8 cellular contexts compared by ENCODE assay signal in the genomic region with DNA sequence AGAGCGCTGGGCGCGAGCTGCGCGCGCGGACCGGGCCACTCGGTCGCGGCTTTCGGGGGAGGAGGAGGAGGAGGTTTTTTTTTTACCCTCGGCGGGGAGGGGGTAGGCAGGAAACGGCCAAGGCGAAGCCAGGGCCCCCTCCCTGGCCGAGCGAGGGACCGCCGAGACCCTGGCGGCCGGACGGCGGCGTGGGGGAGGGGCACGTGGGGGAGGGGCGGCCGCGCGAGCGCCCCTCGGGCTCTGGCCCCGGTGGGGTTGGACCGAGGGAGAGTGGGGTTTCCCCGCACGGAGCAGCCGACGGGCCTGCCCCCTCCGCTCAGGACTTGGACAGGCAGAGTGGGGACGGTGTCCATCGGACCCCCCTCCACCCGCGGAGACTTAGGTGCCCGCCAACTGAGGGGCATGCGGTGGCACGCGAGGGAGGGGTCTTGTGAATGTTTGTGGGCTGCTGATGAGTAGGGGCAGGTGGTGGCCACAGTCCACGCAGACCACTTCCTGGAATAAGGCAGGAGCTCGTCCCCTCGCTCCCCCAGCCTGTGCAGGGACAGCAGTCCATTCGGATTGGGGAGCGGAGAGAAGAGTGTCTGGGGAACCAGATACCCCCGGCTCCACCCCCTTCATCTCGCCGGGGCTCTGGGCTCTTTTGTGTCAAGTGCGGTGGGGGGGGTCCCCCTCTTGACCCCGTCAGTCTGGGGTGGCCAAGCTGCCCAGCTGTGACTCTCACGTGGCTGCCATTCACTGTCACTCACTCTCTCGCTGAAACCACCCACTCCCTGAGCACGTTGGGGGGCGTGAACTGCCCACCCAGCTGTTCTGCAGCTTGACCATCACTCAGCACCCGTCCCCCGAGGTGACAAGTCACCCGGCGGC. TPM values are rescaled to one million over a fixed set of nuclear protein-coding genes. Genes with fewer than 3 reads are reported as not detected.
DNase-seq lines count a peak whose midpoint lies in the region; ATAC-seq and TF ChIP-seq lines count a peak whose summit lies in the region.

No MANE protein-coding gene starts in this region.

- DNase-seq in BJ (ENCODE audit: low read depth) (no peak), NCI-H748 treated with DMSO at 0.1 percent for 48 hours (lab: John Stamatoyannopoulos, UW) (peak; percentile 61), activated T-cell treated with anti-CD3 and anti-CD28 coated beads for 1 hour (ENCODE audit: low read depth) (peak; percentile 17), fibroblast of lung (ENCODE audit: low read depth in 2 of 2) (peak; percentile 32 to 48), type B pancreatic cell (ENCODE audit: extremely low spot score, unreplicated experiment) (peak; percentile 80)
- peak; percentile 75 for DNase-seq in natural killer cell treated with Interleukin-12 subunit alpha and Interleukin-12 subunit beta and Interleukin-15 and Interleukin-18, amount 100 ng/mL, for 72 hours (ENCODE audit: low spot score)

- no peaks in the 10 kb centered on the region for H4K20me1 ChIP-seq in fibroblast of lung (ENCODE audit: control insufficient read depth, extremely low read depth, insufficient read depth, low read length)

- H3K4me3 ChIP-seq in BJ (ENCODE audit: low read depth, low read length) (peak overlapping the region; percentile 74), fibroblast of lung (replicated peaks in 1 of 4; ENCODE audit: control extremely low read depth in 1 of 4, insufficient read depth in 1 of 4, low read depth in 3 of 4, low read length in 4 of 4) (peak overlapping the region; percentile 73 to 84 (median 78))

- H3K4me1 Mint-ChIP-seq in natural killer cell treated with Interleukin-12 subunit alpha and Interleukin-12 subunit beta and Interleukin-15 and Interleukin-18, amount 100 ng/mL, for 72 hours (ENCODE audit: low read depth in 2 of 2), result peaks cover 0 to 6% of the 10 kb centered on the region in 2 donors
- no peaks in the 10 kb centered on the region for H3K4me1 Mint-ChIP-seq in type B pancreatic cell (ENCODE audit: unreplicated experiment)

- H3K4me1 ChIP-seq in fibroblast of lung (ENCODE audit: control insufficient read depth, extremely low read depth, insufficient read depth, low read length), result peaks cover 12% of the 10 kb centered on the region

- POLR2A ChIA-PET in BJ (lab: Charles Lee), result interaction anchor here (0.7 kb wide), 1 partner anchor 43 kb away, joined by 4 read pairs; no protein-coding TSS in a partner anchor

- CTCF ChIA-PET in BJ (lab: Yijun Ruan, JAX), result interaction anchor here (0.8 to 1.3 kb wide), 3 partner anchors 9 to 20 kb away, joined by 3 to 4 read pairs (median 3); no protein-coding TSS in a partner anchor

- H3K27me3 ChIP-seq in BJ (ENCODE audit: control insufficient read depth, insufficient read depth, low read length) (no peaks in the 10 kb centered on the region), fibroblast of lung (ENCODE audit: control insufficient read depth, insufficient read depth, low read length) (no peaks in the 10 kb centered on the region)

- no peak for TF ChIP-seq CTCF in BJ (IDR thresholded peaks at IDR 0.05; ENCODE audit: insufficient read depth, low read depth, low read length)
- TF ChIP-seq CTCF in fibroblast of lung (conservative IDR thresholded peaks at IDR 0.05 in 1 of 2, IDR thresholded peaks at IDR 0.05 in 1 of 2; ENCODE audit: low read depth in 1 of 2, low read length in 2 of 2), result no peak
- no peak for TF ChIP-seq CTCF in type B pancreatic cell (conservative IDR thresholded peaks at IDR 0.05)

- H3K9me3 Mint-ChIP-seq in natural killer cell treated with Interleukin-12 subunit alpha and Interleukin-12 subunit beta and Interleukin-15 and Interleukin-18, amount 100 ng/mL, for 72 hours, result no peaks in the 10 kb centered on the region
- no peaks in the 10 kb centered on the region for H3K9me3 Mint-ChIP-seq in type B pancreatic cell

- H3K27ac Mint-ChIP-seq in natural killer cell treated with Interleukin-12 subunit alpha and Interleukin-12 subunit beta and Interleukin-15 and Interleukin-18, amount 100 ng/mL, for 72 hours, result no peak overlapping the region
- H3K27ac Mint-ChIP-seq in type B pancreatic cell, result no peak overlapping the region

- H3K79me2 ChIP-seq in fibroblast of lung (ENCODE audit: control insufficient read depth, insufficient read depth, low read length), result peaks cover 22% of the 10 kb centered on the region

- ATAC-seq in GM21825 (IDR thresholded peaks at IDR 0.05; ENCODE audit: unreplicated experiment) (peak; percentile 31), GM18907 (IDR thresholded peaks at IDR 0.05; ENCODE audit: unreplicated experiment) (no peak)
- ATAC-seq in natural killer cell treated with Interleukin-12 subunit alpha and Interleukin-12 subunit beta and Interleukin-15 and Interleukin-18, amount 100 ng/mL, for 72 hours, result peak; percentile 45 to 64

- H3K27me3 Mint-ChIP-seq in natural killer cell treated with Interleukin-12 subunit alpha and Interleukin-12 subunit beta and Interleukin-15 and Interleukin-18, amount 100 ng/mL, for 72 hours, result no peaks in the 10 kb centered on the region
- no peaks in the 10 kb centered on the region for H3K27me3 Mint-ChIP-seq in type B pancreatic cell

- no peaks in the 10 kb centered on the region for H3K9me3 ChIP-seq in fibroblast of lung (ENCODE audit: control insufficient read depth, insufficient read depth, low read depth, low read length)

- H3K4me2 ChIP-seq in fibroblast of lung (ENCODE audit: extremely low read depth, insufficient read depth, low read length), result peak overlapping the region; percentile 90

- H3K36me3 Mint-ChIP-seq in natural killer cell treated with Interleukin-12 subunit alpha and Interleukin-12 subunit beta and Interleukin-15 and Interleukin-18, amount 100 ng/mL, for 72 hours, result peaks cover 5% of the 10 kb centered on the region
- peaks cover 5% of the 10 kb centered on the region for H3K36me3 Mint-ChIP-seq in type B pancreatic cell

- peak overlapping the region; percentile 55 for H3K27ac ChIP-seq in fibroblast of lung (ENCODE audit: insufficient read depth, low read length)

- no peak overlapping the region for H3K4me3 Mint-ChIP-seq in natural killer cell treated with Interleukin-12 subunit alpha and Interleukin-12 subunit beta and Interleukin-15 and Interleukin-18, amount 100 ng/mL, for 72 hours
- no peak overlapping the region for H3K4me3 Mint-ChIP-seq in type B pancreatic cell

- peaks cover 9% of the 10 kb centered on the region for H3K36me3 ChIP-seq in BJ (ENCODE audit: control insufficient read depth, insufficient read depth, low read length)
- H3K36me3 ChIP-seq in fibroblast of lung (ENCODE audit: control insufficient read depth, insufficient read depth, low read length), result peaks cover under 1% of the 10 kb centered on the region

- peak overlapping the region; percentile 57 for H3K9ac ChIP-seq in fibroblast of lung (ENCODE audit: insufficient read depth, low read length)

- H2AFZ ChIP-seq in fibroblast of lung (ENCODE audit: low read length), result peak overlapping the region; percentile 32

RNA-seq across cellular contexts. Expression of a gene that starts 3.0 kb away (rescaled TPM):
- polyA plus RNA-seq in BJ (2011; rRNA removed) (43.5 and 49.1 TPM in 2 replicates), fibroblast of lung (23.6 and 23.8 TPM in 2 replicates)
- 67.4 and 108 TPM in 2 replicates for polyA minus RNA-seq in BJ (2011; rRNA and poly(A)+ RNA removed)
- total RNA-seq in fibroblast of lung (144 and 165 TPM in 2 replicates), type B pancreatic cell (ENCODE audit: low replicate concordance) (170 and 172 TPM in 2 replicates)
- 59.8 and 78.0 TPM in 2 replicates for polyA plus RNA-seq in fibroblast of lung (2012)
- polyA minus RNA-seq in fibroblast of lung (ENCODE audit: low replicate concordance), result 96.6 and 206 TPM in 2 replicates
- total RNA-seq in natural killer cell treated with Interleukin-12 subunit alpha and Interleukin-12 subunit beta and Interleukin-15 and Interleukin-18, amount 100 ng/mL, for 72 hours, result 100 to 1,000 TPM; 106 to 192 TPM

RNA-seq across cellular contexts. Expression of a gene that starts 27.8 kb away (rescaled TPM):
- polyA plus RNA-seq in BJ (2011; rRNA removed), result 6.7 and 7.9 TPM in 2 replicates
- 6.3 and 9.3 TPM in 2 replicates for polyA minus RNA-seq in BJ (2011; rRNA and poly(A)+ RNA removed)
- 6.9 and 7.4 TPM in 2 replicates for total RNA-seq in fibroblast of lung
- polyA plus RNA-seq in fibroblast of lung, result 6.8 and 8.7 TPM in 2 replicates
- polyA plus RNA-seq in fibroblast of lung (2012), result 6.5 and 7.3 TPM in 2 replicates
- polyA minus RNA-seq in fibroblast of lung (ENCODE audit: low replicate concordance), result 11.5 and 14.4 TPM in 2 replicates
- total RNA-seq in natural killer cell treated with Interleukin-12 subunit alpha and Interleukin-12 subunit beta and Interleukin-15 and Interleukin-18, amount 100 ng/mL, for 72 hours, result 10 to 100 TPM; 11.3 to 12.9 TPM
- total RNA-seq in type B pancreatic cell (ENCODE audit: low replicate concordance), result 16.6 and 17.9 TPM in 2 replicates

RNA-seq across cellular contexts. Expression of a gene that starts 28.2 kb away (rescaled TPM):
- polyA plus RNA-seq in BJ (2011; rRNA removed) (74.9 and 82.7 TPM in 2 replicates), fibroblast of lung (31.0 and 40.7 TPM in 2 replicates)
- polyA minus RNA-seq in BJ (2011; rRNA and poly(A)+ RNA removed), result 20.8 and 34.3 TPM in 2 replicates
- total RNA-seq in fibroblast of lung (41.6 and 78.9 TPM in 2 replicates), type B pancreatic cell (ENCODE audit: low replicate concordance) (43.6 and 64.9 TPM in 2 replicates)
- 109 and 133 TPM in 2 replicates for polyA plus RNA-seq in fibroblast of lung (2012)
- polyA minus RNA-seq in fibroblast of lung (ENCODE audit: low replicate concordance), result 35.1 and 44.9 TPM in 2 replicates
- total RNA-seq in natural killer cell treated with Interleukin-12 subunit alpha and Interleukin-12 subunit beta and Interleukin-15 and Interleukin-18, amount 100 ng/mL, for 72 hours, result 100 to 1,000 TPM in 1 of 2 donors, 10 to 100 TPM in 1; 54.1 to 105 TPM

RNA-seq across cellular contexts. Expression of a gene that starts 30.5 kb away (rescaled TPM):
- polyA plus RNA-seq in BJ (2011; rRNA removed) (2.2 and 2.9 TPM in 2 replicates), fibroblast of lung (2.2 and 2.8 TPM in 2 replicates)
- polyA minus RNA-seq in BJ (2011; rRNA and poly(A)+ RNA removed), result 0.62 and 1.00 TPM in 2 replicates
- total RNA-seq in fibroblast of lung (1.8 and 3.9 TPM in 2 replicates), type B pancreatic cell (ENCODE audit: low replicate concordance) (3.3 and 3.8 TPM in 2 replicates)
- polyA plus RNA-seq in fibroblast of lung (2012), result 1.3 and 1.4 TPM in 2 replicates
- 0.16 and 0.22 TPM in 2 replicates for polyA minus RNA-seq in fibroblast of lung (ENCODE audit: low replicate concordance)
- 1 to 10 TPM; 2.5 to 4.7 TPM for total RNA-seq in natural killer cell treated with Interleukin-12 subunit alpha and Interleukin-12 subunit beta and Interleukin-15 and Interleukin-18, amount 100 ng/mL, for 72 hours

RNA-seq across cellular contexts. Expression of a gene that starts 30.7 kb away (rescaled TPM):
- polyA plus RNA-seq in BJ (2011; rRNA removed) (0.25 and 0.29 TPM in 2 replicates), fibroblast of lung (0.07 TPM in 1 of 2 replicates, not detected in the other)
- polyA minus RNA-seq in BJ (2011; rRNA and poly(A)+ RNA removed), result not detected in 2 replicates
- total RNA-seq in fibroblast of lung (0.17 TPM in 1 of 2 replicates, not detected in the other), type B pancreatic cell (ENCODE audit: low replicate concordance) (4.5 and 10.2 TPM in 2 replicates)
- 0.21 and 0.41 TPM in 2 replicates for polyA plus RNA-seq in fibroblast of lung (2012)
- 0.51 TPM in 1 of 2 replicates, not detected in the other for polyA minus RNA-seq in fibroblast of lung (ENCODE audit: low replicate concordance)
- 1 to 10 TPM; 2.4 to 2.7 TPM for total RNA-seq in natural killer cell treated with Interleukin-12 subunit alpha and Interleukin-12 subunit beta and Interleukin-15 and Interleukin-18, amount 100 ng/mL, for 72 hours
